In the genomic region with DNA sequence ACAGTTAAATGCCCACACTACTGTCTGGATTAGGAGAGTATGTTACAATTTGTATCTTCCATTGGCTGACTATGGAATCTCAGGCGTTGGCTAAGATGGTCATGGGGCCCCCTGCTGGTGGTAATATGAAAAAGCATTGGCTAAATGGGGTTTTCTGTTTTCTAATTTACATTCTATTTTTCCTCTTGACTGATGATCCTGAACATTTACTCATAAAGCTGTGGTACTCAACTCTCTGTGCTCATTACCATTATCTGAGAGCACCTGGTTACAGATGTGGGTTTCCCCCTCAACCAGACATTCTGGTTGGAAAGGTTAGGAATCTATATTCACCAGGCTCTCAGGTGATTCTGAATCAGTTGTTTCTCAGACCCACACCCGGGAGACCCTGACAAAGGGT, we compare ENCODE assay signal across 8 cellular contexts.
A peak's percentile ranks its signal among the peaks of the same experiment; 100 is the strongest.
DNase-seq lines count a peak whose midpoint lies in the region; ATAC-seq and TF ChIP-seq lines count a peak whose summit lies in the region.

No MANE protein-coding gene starts in this region.

- H3K79me2 ChIP-seq in KMS-11 (ENCODE audit: insufficient read depth, low read depth), result no peaks in the 10 kb centered on the region

- H3K9me3 ChIP-seq in right atrium auricular region, result no peaks in the 10 kb centered on the region
- peaks cover 0 to 5% (median 0%) of the 10 kb centered on the region in 3 donors for H3K9me3 ChIP-seq in tibial artery

- peak; percentile 4 for DNase-seq in activated naive CD4-positive, alpha-beta T cell treated with Interleukin-2 at 50 U/mL for 16 hours
- DNase-seq in activated naive CD4-positive, alpha-beta T cell (lab: John Stamatoyannopoulos, UW), result no peak
- peak; percentile 36 for DNase-seq in activated CD4-positive, alpha-beta T cell treated with anti-CD3 and anti-CD28 coated beads for 48 hours
- DNase-seq in right atrium auricular region (ENCODE audit: low spot score), result no peak
- DNase-seq in tibial artery, result no peak
- no peak for DNase-seq in activated CD8-positive, alpha-beta memory T cell treated with anti-CD3 and anti-CD28 coated beads, Interleukin-2, amount 10 ng/mL, durations not matched to agents 7 days and 5 days

- H3K4me3 ChIP-seq in KMS-11 (IDR thresholded peaks at IDR 0.05; ENCODE audit: insufficient read depth, low read depth, low read length) (no peak overlapping the region), right atrium auricular region (no peak overlapping the region), tibial artery (no peak overlapping the region)

- H3K4me1 Mint-ChIP-seq in activated CD8-positive, alpha-beta memory T cell treated with anti-CD3 and anti-CD28 coated beads, Interleukin-2, amount 10 ng/mL, durations not matched to agents 7 days and 5 days, result no peaks in the 10 kb centered on the region

- no peak overlapping the region for H3K4me3 Mint-ChIP-seq in activated CD8-positive, alpha-beta memory T cell treated with anti-CD3 and anti-CD28 coated beads, Interleukin-2, amount 10 ng/mL, durations not matched to agents 7 days and 5 days

- H3K4me2 ChIP-seq in KMS-11, result no peak overlapping the region

- CTCF ChIA-PET in activated CD8-positive, alpha-beta memory T cell treated with anti-CD3 and anti-CD28 coated beads, Interleukin-2, amount 10 ng/mL, durations not matched to agents 7 days and 5 days (lab: Charles Lee), result interaction anchor here (1.0 to 1.3 kb wide), 4 partner anchors 13 to 263 kb away, joined by 3 to 4 read pairs (median 3); no protein-coding TSS in a partner anchor

- H4K20me1 ChIP-seq in KMS-11 (ENCODE audit: insufficient read depth), result no peaks in the 10 kb centered on the region

- no peaks in the 10 kb centered on the region for H3K36me3 Mint-ChIP-seq in activated CD8-positive, alpha-beta memory T cell treated with anti-CD3 and anti-CD28 coated beads, Interleukin-2, amount 10 ng/mL, durations not matched to agents 7 days and 5 days

- no peak overlapping the region for H3K27ac Mint-ChIP-seq in activated CD8-positive, alpha-beta memory T cell treated with anti-CD3 and anti-CD28 coated beads, Interleukin-2, amount 10 ng/mL, durations not matched to agents 7 days and 5 days

- H3K9ac ChIP-seq in KMS-11, result no peak overlapping the region

- H3K27ac ChIP-seq in KMS-11 (no peak overlapping the region), right atrium auricular region (no peak overlapping the region), tibial artery (no peak overlapping the region)

- H3K27me3 ChIP-seq in KMS-11 (ENCODE audit: insufficient read depth, low read depth), result no peaks in the 10 kb centered on the region
- H3K27me3 ChIP-seq in right atrium auricular region, result no peaks in the 10 kb centered on the region
- no peaks in the 10 kb centered on the region for H3K27me3 ChIP-seq in tibial artery

- intact Hi-C loops in tibial artery (cut with DNase I; ENCODE audit: low total_unique reads), result loop anchor here (5.0 kb wide), 1 partner anchor 97 kb away; no protein-coding TSS in a partner anchor

- no peaks in the 10 kb centered on the region for H3K9me3 Mint-ChIP-seq in activated CD8-positive, alpha-beta memory T cell treated with anti-CD3 and anti-CD28 coated beads, Interleukin-2, amount 10 ng/mL, durations not matched to agents 7 days and 5 days (ENCODE audit: low read depth)

- H3K27me3 Mint-ChIP-seq in activated CD8-positive, alpha-beta memory T cell treated with anti-CD3 and anti-CD28 coated beads, Interleukin-2, amount 10 ng/mL, durations not matched to agents 7 days and 5 days, result no peaks in the 10 kb centered on the region

- ATAC-seq in activated CD8-positive, alpha-beta memory T cell treated with anti-CD3 and anti-CD28 coated beads, Interleukin-2, amount 10 ng/mL, durations not matched to agents 7 days and 5 days, result no peak
- ATAC-seq in HG02763 (IDR thresholded peaks at IDR 0.05; ENCODE audit: unreplicated experiment), result no peak

- H3K36me3 ChIP-seq in KMS-11 (ENCODE audit: insufficient read depth) (no peaks in the 10 kb centered on the region), right atrium auricular region (no peaks in the 10 kb centered on the region), tibial artery (no peaks in the 10 kb centered on the region)

- H3K4me1 ChIP-seq in KMS-11 (ENCODE audit: low read depth, poor library complexity, severe bottlenecking) (no peaks in the 10 kb centered on the region), right atrium auricular region (peaks cover 0 to 9% of the 10 kb centered on the region in 2 donors), tibial artery (peaks cover 0 to 12% (median 7%) of the 10 kb centered on the region in 4 donors)

- H2AFZ ChIP-seq in KMS-11 (ENCODE audit: low read depth), result no peak overlapping the region

- peak; percentile 71 for TF ChIP-seq CTCF in KMS-11 (conservative IDR thresholded peaks at IDR 0.05; ENCODE audit: low read depth, low read length)
- peak; percentile 54 to 77 for TF ChIP-seq CTCF in right atrium auricular region (IDR thresholded peaks at IDR 0.05)
- peak; percentile 71 to 80 for TF ChIP-seq CTCF in tibial artery (IDR thresholded peaks at IDR 0.05)

Comparison
In these comparisons a context has a peak if more than half of its experiments do, and no peak if none do; other contexts are left out.
1. DNase-seq: peak in activated naive CD4-positive, alpha-beta T cell treated with Interleukin-2 at 50 U/mL for 16 hours (single experiment) and activated CD4-positive, alpha-beta T cell treated with anti-CD3 and anti-CD28 coated beads for 48 hours (single experiment); none in activated naive CD4-positive, alpha-beta T cell (0 of 4), right atrium auricular region (single experiment), tibial artery (0 of 2) and activated CD8-positive, alpha-beta memory T cell treated with anti-CD3 and anti-CD28 coated beads, Interleukin-2, amount 10 ng/mL, durations not matched to agents 7 days and 5 days (single experiment).
2. Peak in every context shown above with its lines, with median percentiles within 50 percentile points of each other: CTCF ChIP-seq.